In the genomic region with DNA sequence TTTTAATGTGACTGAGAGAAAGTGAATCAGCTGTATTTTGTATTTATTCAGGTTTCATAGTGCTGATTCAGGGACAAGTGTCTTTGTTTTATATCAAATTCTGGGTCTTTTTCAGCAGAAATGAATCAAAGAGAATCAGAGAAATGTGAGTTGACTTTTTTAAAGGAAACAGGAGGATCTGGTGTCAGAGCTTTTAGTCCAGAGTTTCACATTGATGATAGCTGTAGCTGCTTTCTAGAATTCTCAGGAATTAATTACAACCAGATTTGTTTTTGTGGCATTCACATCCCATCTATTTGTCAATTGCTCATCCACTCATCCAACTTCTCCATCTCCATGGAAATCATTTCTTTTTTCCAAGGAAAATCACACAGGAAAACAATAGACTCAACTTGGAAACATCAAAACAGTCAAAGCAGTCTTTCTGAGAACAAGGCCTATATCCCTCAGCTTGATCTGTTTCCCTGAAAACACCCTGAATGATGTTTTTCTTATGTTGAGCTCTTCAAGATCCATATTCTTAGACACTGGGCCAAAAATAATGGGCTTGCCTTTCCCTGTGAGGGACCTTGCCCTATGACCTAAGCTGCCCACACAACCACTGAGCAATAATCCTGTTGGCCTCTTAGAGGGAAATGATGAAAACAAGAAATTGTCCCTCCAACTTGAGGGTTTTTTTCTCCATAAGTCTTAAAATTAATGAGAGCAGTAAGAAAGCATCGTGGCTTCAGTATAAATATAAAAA, we compare ENCODE assay signal across 15 cellular contexts.
DNase-seq lines count a peak whose midpoint lies in the region; ATAC-seq and TF ChIP-seq lines count a peak whose summit lies in the region.
"Had no signal": no experiment of that assay in that cellular context is flagged by ENCODE, and none has a peak within 500 bp of the region (broad histone marks: within the 10 kb centered on the region; RNA-seq: fewer than 3 reads in every experiment).

No MANE protein-coding gene starts in this region.

- no peaks in the 10 kb centered on the region for H3K27me3 ChIP-seq in cardiac muscle cell
- no peaks in the 10 kb centered on the region for H3K27me3 ChIP-seq in right cardiac atrium (ENCODE audit: control insufficient read depth, insufficient read depth)
- H3K27me3 ChIP-seq: thyroid gland had no signal

- peaks cover 55% of the 10 kb centered on the region for H3K4me1 Mint-ChIP-seq in chondrocyte (ENCODE audit: low read depth)

- H3K4me3 ChIP-seq in cardiac muscle cell, result no peak overlapping the region
- no peak overlapping the region for H3K4me3 ChIP-seq in right cardiac atrium (ENCODE audit: low read length)
- H3K4me3 ChIP-seq: thyroid gland had no signal

- peak overlapping the region; percentile 52 for H3K27ac ChIP-seq in cardiac muscle cell
- H3K27ac ChIP-seq in right cardiac atrium (ENCODE audit: low read length), result no peak overlapping the region
- H3K27ac ChIP-seq: neutrophil, thyroid gland had no signal

- no peaks in the 10 kb centered on the region for H3K9me3 Mint-ChIP-seq in chondrocyte (ENCODE audit: low read depth)

- intact Hi-C loops in right cardiac atrium (cut with DNase I), result no loop called here

- no peak overlapping the region for H3K4me3 Mint-ChIP-seq in chondrocyte (ENCODE audit: unreplicated experiment)

- DNase-seq in cardiac muscle cell (ENCODE audit: low read depth in 1 of 2, low spot score in 1 of 2) (no peak), right cardiac atrium (no peak), chondrocyte (ENCODE audit: low spot score) (no peak), myocyte (ENCODE audit: low read depth) (peak; percentile 24)
- DNase-seq in activated CD4-positive, alpha-beta T cell treated with anti-CD3 and anti-CD28 coated beads for 48 hours, result no peak
- DNase-seq in stimulated activated CD4-positive, alpha-beta T cell treated with anti-CD3 and anti-CD28 coated beads, Interleukin-15, amount 100 ng/mL, for 24 hours, result no peak
- DNase-seq: activated CD4-positive, CD25-positive, alpha-beta regulatory T cell treated with anti-CD3 and anti-CD28 coated beads, Interleukin-2, amount 50 U/mL, for 72 hours; midbrain; NCI-H1930; thyroid gland had no signal

- peak overlapping the region; percentile 13 for H3K27ac Mint-ChIP-seq in chondrocyte (ENCODE audit: unreplicated experiment)

- H3K27me3 Mint-ChIP-seq in chondrocyte (ENCODE audit: low read depth), result no peaks in the 10 kb centered on the region

- peaks cover 13% of the 10 kb centered on the region for H3K4me1 ChIP-seq in cardiac muscle cell (ENCODE audit: low read depth)
- no peaks in the 10 kb centered on the region for H3K4me1 ChIP-seq in right cardiac atrium (ENCODE audit: control insufficient read depth, insufficient read depth, low read length)

- no peak for ATAC-seq in right cardiac atrium
- ATAC-seq in HG03025 (IDR thresholded peaks at IDR 0.05; ENCODE audit: low FRiP score, unreplicated experiment), result no peak
- no peak for ATAC-seq in GM19397 (IDR thresholded peaks at IDR 0.05; ENCODE audit: unreplicated experiment)
- ATAC-seq: esophagus mucosa, HCT116 had no signal

- H3K36me3 Mint-ChIP-seq in chondrocyte (ENCODE audit: low read depth), result no peaks in the 10 kb centered on the region

- H3K36me3 ChIP-seq in cardiac muscle cell, result no peaks in the 10 kb centered on the region
- H3K36me3 ChIP-seq: neutrophil, thyroid gland had no signal

- H3K9me3 ChIP-seq in cardiac muscle cell (ENCODE audit: low read depth) (no peaks in the 10 kb centered on the region), right cardiac atrium (ENCODE audit: control insufficient read depth, low read length) (no peaks in the 10 kb centered on the region)
- H3K9me3 ChIP-seq: neutrophil, thyroid gland had no signal

- TF ChIP-seq CTCF in cardiac muscle cell (IDR thresholded peaks at IDR 0.05; ENCODE audit: low read depth, low read length) (no peak), chondrocyte (IDR thresholded peaks at IDR 0.05) (no peak)

- 90% methylated on average over 1 of the region's 1 CpG for WGBS in right cardiac atrium
